9 cellular contexts compared by ENCODE assay signal in the genomic region with DNA sequence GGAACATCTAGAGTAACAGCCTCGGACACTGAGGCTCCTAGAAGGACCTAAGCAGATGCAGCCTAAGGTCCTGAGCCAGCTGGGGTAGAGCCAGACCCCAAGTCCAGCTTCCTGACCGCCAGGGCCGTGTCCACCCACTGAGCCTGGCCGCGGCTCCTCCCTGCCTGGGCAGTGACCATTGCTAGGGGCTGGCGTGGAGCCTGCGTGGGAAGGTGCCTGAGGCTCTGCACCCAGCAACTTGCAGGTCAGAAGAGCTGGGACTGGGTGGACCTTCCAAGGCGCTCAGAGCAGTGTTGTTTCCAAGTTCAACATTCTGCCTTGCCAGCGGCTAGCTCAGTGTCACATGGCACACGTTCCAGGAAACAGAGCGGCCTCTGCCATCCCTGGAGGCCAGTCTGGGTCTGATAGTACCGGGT.
DNase-seq lines count a peak whose midpoint lies in the region; ATAC-seq, FAIRE-seq and TF ChIP-seq lines count a peak whose summit lies in the region.
"Had no signal": no experiment of that assay in that cellular context is flagged by ENCODE, and none has a peak within 500 bp of the region (broad histone marks: within the 10 kb centered on the region; RNA-seq: fewer than 3 reads in every experiment).

No MANE protein-coding gene starts in this region.

- no peak for TF ChIP-seq RAD21 in K562 (CRISPR knock-in tag; conservative IDR thresholded peaks at IDR 0.05 in 1 of 2, IDR thresholded peaks at IDR 0.05 in 1 of 2)

- TF ChIP-seq POLR2A in K562 (conservative IDR thresholded peaks at IDR 0.05) (no peak), sigmoid colon (IDR thresholded peaks at IDR 0.05) (no peak)

- H3K36me3 Mint-ChIP-seq in endodermal cell (ENCODE audit: low read depth): peaks cover 4% of the 10 kb centered on the region

- H3K4me2 ChIP-seq in K562 (ENCODE audit: insufficient read depth, low read length): peak overlapping the region; percentile 68

- H3K4me1 ChIP-seq in K562 (replicated peaks in 1 of 2; ENCODE audit: control insufficient read depth in 2 of 2, insufficient read depth in 2 of 2, low read length in 2 of 2): peaks cover 39 to 57% of the 10 kb centered on the region in 2 experiments
- peaks cover 12% of the 10 kb centered on the region for H3K4me1 ChIP-seq in right cardiac atrium (ENCODE audit: control insufficient read depth, insufficient read depth, low read length)
- peaks cover 0 to 33% (median 27%) of the 10 kb centered on the region in 4 donors for H3K4me1 ChIP-seq in sigmoid colon
- peaks cover 4% of the 10 kb centered on the region for H3K4me1 ChIP-seq in endodermal cell (ENCODE audit: control insufficient read depth, insufficient read depth, low read length)

- FAIRE-seq in K562 (lab: Jason Lieb, UNC): peak; percentile 71

- peaks cover 29% of the 10 kb centered on the region for H3K79me2 ChIP-seq in K562 (ENCODE audit: control insufficient read depth, insufficient read depth, low read length)

- H3K9me3 ChIP-seq in K562 (replicated peaks; ENCODE audit: control insufficient read depth, insufficient read depth, low read depth, low read length) (no peaks in the 10 kb centered on the region), right cardiac atrium (ENCODE audit: control insufficient read depth, low read length) (no peaks in the 10 kb centered on the region), sigmoid colon (no peaks in the 10 kb centered on the region), endodermal cell (ENCODE audit: control insufficient read depth, low read length) (no peaks in the 10 kb centered on the region)

- no peak overlapping the region for H3K27ac Mint-ChIP-seq in endodermal cell

- peaks cover 4% of the 10 kb centered on the region for H3K9me3 Mint-ChIP-seq in endodermal cell

- DNase-seq in GM03348 (ENCODE audit: low spot score) (peak; percentile 96), K562 (ENCODE audit: extremely low read depth in 1 of 4, low spot score in 3 of 4) (peak; percentile 45 to 68 (median 56)), right cardiac atrium (peak; percentile 99), sigmoid colon (peak; percentile 97), NCI-H187 (lab: John Stamatoyannopoulos, UW) (no peak), endodermal cell (no peak), NCI-H774 (lab: John Stamatoyannopoulos, UW) (no peak)
- DNase-seq: KBM-7 had no signal

- peak overlapping the region; percentile 75 for H3K27ac ChIP-seq in K562 (ENCODE audit: extremely low read depth, low read depth, low read length)
- H3K27ac ChIP-seq in right cardiac atrium (ENCODE audit: low read length): peak overlapping the region; percentile 43
- peak overlapping the region; percentile 70 to 80 (median 77) for H3K27ac ChIP-seq in sigmoid colon
- no peak overlapping the region for H3K27ac ChIP-seq in endodermal cell (ENCODE audit: low read depth, low read length)

- POLR2A ChIA-PET in K562 (lab: Yijun Ruan, JAX): interaction anchor here (0.6 to 9.1 kb wide), 8 partner anchors 8 to 840 kb away, joined by 3 to 60 read pairs (median 4); no protein-coding TSS in a partner anchor

- no peaks in the 10 kb centered on the region; the same call in 2 of the 3 replicates for H3K36me3 ChIP-seq in K562 (ENCODE audit: control insufficient read depth, insufficient read depth, low read length)
- H3K36me3 ChIP-seq in sigmoid colon: no peaks in the 10 kb centered on the region
- no peaks in the 10 kb centered on the region for H3K36me3 ChIP-seq in endodermal cell (ENCODE audit: control insufficient read depth, insufficient read depth, low read length)

- TF ChIP-seq CTCF in K562 (IDR thresholded peaks at IDR 0.05 in 2 of 3, conservative IDR thresholded peaks at IDR 0.05 in 1 of 3; ENCODE audit: insufficient read depth in 2 of 3, low read depth in 1 of 3, low read length in 3 of 3): 0 out of 6 replicates have a peak, but pooled peaks of 1 of the 3 experiments have one; percentile 1
- TF ChIP-seq CTCF in sigmoid colon (IDR thresholded peaks at IDR 0.05): no peak
- no peak for TF ChIP-seq CTCF in endodermal cell (conservative IDR thresholded peaks at IDR 0.05)

- no peaks in the 10 kb centered on the region for H3K27me3 Mint-ChIP-seq in endodermal cell (ENCODE audit: insufficient read depth)

- WGBS in K562 (ENCODE audit: insufficient coverage, low coverage, missing lambda C conversion rate): 27% methylated on average over 12 of the region's 12 CpGs
- WGBS in right cardiac atrium: 13% methylated on average over 12 of the region's 12 CpGs
- WGBS in sigmoid colon, 2 donors: 10 to 43% methylated on average over 12 of the region's 12 CpGs
- 88% methylated on average over 8 to 12 of the region's 12 CpGs for WGBS in endodermal cell (ENCODE audit: insufficient coverage in 1 of 2, insufficient read length in 1 of 2), 2 experiments

- H3K9me1 ChIP-seq in K562 (ENCODE audit: control insufficient read depth, insufficient read depth, low read length): no peaks in the 10 kb centered on the region

- no TSS peak for BruUV-seq in K562 (replicated peaks; lab: Mats Ljungman, UMichigan)

- ATAC-seq in K562: peak; percentile 78
- peak; percentile 98 for ATAC-seq in right cardiac atrium
- no peak for ATAC-seq in GM19395 (IDR thresholded peaks at IDR 0.05; ENCODE audit: unreplicated experiment)

- H3K4me3 Mint-ChIP-seq in endodermal cell: no peak overlapping the region

- peak overlapping the region; percentile 89 for H2AFZ ChIP-seq in K562 (ENCODE audit: low read depth, low read length)

- H4K20me1 ChIP-seq in K562 (replicated peaks; ENCODE audit: control insufficient read depth, insufficient read depth, low read length): no peaks in the 10 kb centered on the region

- peaks cover 15% of the 10 kb centered on the region for H3K4me1 Mint-ChIP-seq in endodermal cell

- intact Hi-C loops in K562 (cut with micrococcal nuclease): no loop called here
- intact Hi-C loops in right cardiac atrium (cut with DNase I): loop anchor here in 1 of 4 donors (5.0 kb wide), 1 partner anchor 45 kb away; no protein-coding TSS in a partner anchor
- intact Hi-C loops in sigmoid colon (cut with DNase I): loop anchor here (5.0 kb wide), 1 partner anchor 35 kb away; no protein-coding TSS in a partner anchor

- no peaks in the 10 kb centered on the region for H3K27me3 ChIP-seq in K562 (ENCODE audit: control insufficient read depth in 2 of 2, insufficient read depth in 2 of 2, low read length in 2 of 2)
- H3K27me3 ChIP-seq in right cardiac atrium (ENCODE audit: control insufficient read depth, insufficient read depth): no peaks in the 10 kb centered on the region
- no peaks in the 10 kb centered on the region for H3K27me3 ChIP-seq in sigmoid colon
- H3K27me3 ChIP-seq in endodermal cell (ENCODE audit: control insufficient read depth, insufficient read depth, low read length, poor library complexity, severe bottlenecking): no peaks in the 10 kb centered on the region

- H3K9ac ChIP-seq in K562 (ENCODE audit: insufficient read depth in 1 of 2, low read depth in 2 of 2, low read length in 2 of 2) (peak overlapping the region; percentile 58 to 92; a peak in 3 of 4 replicates), endodermal cell (ENCODE audit: extremely low read depth, low read length, poor library complexity, severe bottlenecking) (no peak overlapping the region)

- in situ Hi-C loops in K562 (cut with MboI): no loop called here

- H3K4me3 ChIP-seq in K562 (no peak overlapping the region), right cardiac atrium (ENCODE audit: low read length) (no peak overlapping the region), sigmoid colon (peak overlapping the region in 2 of 4 donors; percentile 8 to 13), endodermal cell (ENCODE audit: low read length) (no peak overlapping the region)

- TF ChIP-seq EP300 in K562 (IDR thresholded peaks at IDR 0.05; ENCODE audit: low read length) (no peak), sigmoid colon (IDR thresholded peaks at IDR 0.05) (no peak)

- CTCF ChIA-PET in K562 (lab: Yijun Ruan, JAX; ENCODE audit: low intra/inter-chr PET ratio): no interaction called here

TF ChIP-seq in K562, 482 proteins besides CTCF, POLR2A, EP300 and RAD21 (continues in another document):
- peak; percentile 23; the same call in 1 of the 2 replicates for TF ChIP-seq DMBX1 (CRISPR knock-in tag; IDR thresholded peaks at IDR 0.05; ENCODE audit: borderline replicate concordance)
- TF ChIP-seq, protein P1, sequence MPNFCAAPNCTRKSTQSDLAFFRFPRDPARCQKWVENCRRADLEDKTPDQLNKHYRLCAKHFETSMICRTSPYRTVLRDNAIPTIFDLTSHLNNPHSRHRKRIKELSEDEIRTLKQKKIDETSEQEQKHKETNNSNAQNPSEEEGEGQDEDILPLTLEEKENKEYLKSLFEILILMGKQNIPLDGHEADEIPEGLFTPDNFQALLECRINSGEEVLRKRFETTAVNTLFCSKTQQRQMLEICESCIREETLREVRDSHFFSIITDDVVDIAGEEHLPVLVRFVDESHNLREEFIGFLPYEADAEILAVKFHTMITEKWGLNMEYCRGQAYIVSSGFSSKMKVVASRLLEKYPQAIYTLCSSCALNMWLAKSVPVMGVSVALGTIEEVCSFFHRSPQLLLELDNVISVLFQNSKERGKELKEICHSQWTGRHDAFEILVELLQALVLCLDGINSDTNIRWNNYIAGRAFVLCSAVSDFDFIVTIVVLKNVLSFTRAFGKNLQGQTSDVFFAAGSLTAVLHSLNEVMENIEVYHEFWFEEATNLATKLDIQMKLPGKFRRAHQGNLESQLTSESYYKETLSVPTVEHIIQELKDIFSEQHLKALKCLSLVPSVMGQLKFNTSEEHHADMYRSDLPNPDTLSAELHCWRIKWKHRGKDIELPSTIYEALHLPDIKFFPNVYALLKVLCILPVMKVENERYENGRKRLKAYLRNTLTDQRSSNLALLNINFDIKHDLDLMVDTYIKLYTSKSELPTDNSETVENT (CRISPR knock-in tag; IDR thresholded peaks at IDR 0.05): peak; percentile 32; the same call in 1 of the 2 replicates
- TF ChIP-seq ETV1 (tag; conservative IDR thresholded peaks at IDR 0.05; ENCODE audit: low read depth): no peak
- TF ChIP-seq WHSC1 (IDR thresholded peaks at IDR 0.05; ENCODE audit: low read length): peak; percentile 51
- peak in 1 of 2 experiments; percentile 49; a peak in 1 of 4 replicates for TF ChIP-seq TEAD1 (CRISPR knock-in tag; IDR thresholded peaks at IDR 0.05)

Comparison
In these comparisons a context has a peak if more than half of its experiments do, and no peak if none do; other contexts are left out.
1. DNase-seq: peak in GM03348 (single experiment), K562 (4 of 4), right cardiac atrium (3 of 3) and sigmoid colon (single experiment); none in NCI-H187 (0 of 2), endodermal cell (single experiment) and NCI-H774 (single experiment).